Comparison of ENCODE assay signal across 13 cellular contexts in genomic region chr11:103582351-103582909, GRCh38.
"Had no signal": no experiment of that assay in that cellular context is flagged by ENCODE, and none has a peak within 500 bp of the region (broad histone marks: within the 10 kb centered on the region; RNA-seq: fewer than 3 reads in every experiment).

No MANE protein-coding gene starts in this region.

- H3K4me3 ChIP-seq: gastrocnemius medialis, ovary, thoracic aorta had no signal

- H3K27ac ChIP-seq: gastrocnemius medialis, ovary, thoracic aorta had no signal

- H3K27me3 ChIP-seq: gastrocnemius medialis, ovary had no signal

- H3K9me3 ChIP-seq: gastrocnemius medialis, ovary, thoracic aorta had no signal

- DNase-seq: activated B cell treated with CpG ODN at 0.5 μM for 24 hours; activated CD4-positive, alpha-beta T cell treated with anti-CD3 and anti-CD28 coated beads, Interleukin-2, amount 10 ng/mL, durations not matched to agents 24 days and 14 days; activated naive CD4-positive, alpha-beta T cell treated with anti-CD3 and anti-CD28 coated beads for 36 hours; activated T-cell treated with anti-CD3 and anti-CD28 coated beads for 4 hours; dermis blood vessel endothelial cell; gastrocnemius medialis; kidney; left ventricle myocardium superior; ovary; stimulated activated CD4-positive, alpha-beta T cell treated with anti-CD3 and anti-CD28 coated beads, Interleukin-15, amount 100 ng/mL, for 24 hours; stimulated activated CD4-positive, alpha-beta T cell treated with anti-CD3 and anti-CD28 coated beads, Interleukin-4, amount 100 ng/mL, for 24 hours; T-helper 17 cell had no signal

- H3K36me3 ChIP-seq: gastrocnemius medialis, ovary, thoracic aorta had no signal
